In the genomic region with DNA sequence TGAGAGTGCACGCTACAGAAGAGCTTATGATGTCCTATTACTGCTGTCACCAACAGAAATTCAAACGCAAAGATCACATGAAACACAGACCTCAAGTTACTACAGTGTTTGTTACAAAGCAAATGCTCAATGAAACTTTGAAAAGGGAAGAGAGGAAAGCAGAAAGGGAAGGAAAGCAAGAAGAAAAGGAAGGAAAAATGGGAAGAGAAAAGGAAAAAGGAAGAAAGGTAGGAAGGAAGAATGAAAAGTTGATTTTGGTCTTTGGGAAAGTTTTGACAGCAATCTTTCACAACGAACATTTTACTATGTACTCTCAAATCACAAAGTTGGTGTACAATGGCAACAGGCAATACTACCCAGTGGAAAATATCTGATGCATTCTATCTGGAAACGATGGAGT, we compare ENCODE assay signal across 29 cellular contexts.
"Had no signal": no experiment of that assay in that cellular context is flagged by ENCODE, and none has a peak within 500 bp of the region (broad histone marks: within the 10 kb centered on the region; RNA-seq: fewer than 3 reads in every experiment).

No MANE protein-coding gene starts in this region.

- H3K4me3 ChIP-seq: adrenal gland, body of pancreas, breast epithelium had no signal

- H3K9me3 ChIP-seq: adrenal gland, body of pancreas, breast epithelium had no signal

- H3K27ac ChIP-seq: adrenal gland, body of pancreas, brain microvascular endothelial cell, breast epithelium, VCaP had no signal

- H3K4me1 ChIP-seq: adrenal gland, breast epithelium had no signal

- H3K36me3 ChIP-seq: adrenal gland, brain microvascular endothelial cell, breast epithelium had no signal

- H3K27me3 ChIP-seq: adrenal gland, body of pancreas, brain microvascular endothelial cell, breast epithelium had no signal

- DNase-seq: activated B cell treated with CpG ODN at 0.5 μM for 24 hours; activated CD4-positive, alpha-beta memory T cell treated with anti-CD3 and anti-CD28 coated beads for 36 hours; activated CD4-positive, alpha-beta T cell treated with anti-CD3 and anti-CD28 coated beads for 4 hours; activated CD4-positive, alpha-beta T cell treated with anti-CD3 and anti-CD28 coated beads, Interleukin-2, amount 10 ng/mL, durations not matched to agents 24 days and 14 days; activated CD4-positive, alpha-beta T cell treated with anti-CD3 and anti-CD28 coated beads, Interleukin-2, amount 50 U/mL, for 1 hour; activated CD4-positive, alpha-beta T cell treated with anti-CD3 and anti-CD28 coated beads, Interleukin-2, amount 50 U/mL, for 4 hours; activated CD4-positive, CD25-positive, alpha-beta regulatory T cell treated with anti-CD3 and anti-CD28 coated beads, Interleukin-2, amount 50 U/mL, for 72 hours; activated CD8-positive, alpha-beta memory T cell treated with anti-CD3 and anti-CD28 coated beads, Interleukin-2, amount 50 U/mL, for 4 hours; activated CD8-positive, alpha-beta T cell treated with anti-CD3 and anti-CD28 coated beads for 36 hours; activated effector memory CD4-positive, alpha-beta T cell treated with anti-CD3 and anti-CD28 coated beads, Interleukin-2, amount 50 U/mL, for 16 hours; activated gamma-delta T cell treated with Interleukin-2 at 50 U/mL for 16 hours; activated naive CD4-positive, alpha-beta T cell; activated naive CD4-positive, alpha-beta T cell treated with anti-CD3 and anti-CD28 coated beads for 36 hours; activated naive CD4-positive, alpha-beta T cell treated with anti-CD3 and anti-CD28 coated beads, Interleukin-2, amount 50 U/mL, for 16 hours; activated naive CD8-positive, alpha-beta T cell treated with anti-CD3 and anti-CD28 coated beads for 36 hours; activated T-cell treated with anti-CD3 and anti-CD28 coated beads for 4 hours; activated T-cell treated with anti-CD3 and anti-CD28 coated beads, Interleukin-2, amount 50 U/mL, for 1 hour; activated T-cell treated with anti-CD3 and anti-CD28 coated beads, Interleukin-2, amount 50 U/mL, for 4 hours; activated T-cell treated with anti-CD3 and anti-CD28 coated beads, Interleukin-2, amount 50 U/mL, for 72 hours; adrenal gland; amniotic stem cell; aorta; body of pancreas; brain microvascular endothelial cell; central memory CD4-positive, alpha-beta T cell; T-helper 2 cell; T-helper 9 cell had no signal
